Comparison of ENCODE assay signal across 1 cellular context in genomic region chr16:74743668-74744299, GRCh38.
TF ChIP-seq lines count a peak whose summit lies in the region.

No MANE protein-coding gene starts in this region.

TF ChIP-seq in IMR-90, 13 proteins besides CTCF, POLR2A, EP300 and RAD21 (continued from another document):
- TF ChIP-seq SMC3 (IDR thresholded peaks at IDR 0.05; ENCODE audit: low read depth, low read length) (no peak), CHD1 (IDR thresholded peaks at IDR 0.05; ENCODE audit: low read depth, low read length) (no peak), USF2 (IDR thresholded peaks at IDR 0.05; ENCODE audit: low read depth, low read length) (no peak)
